Comparison of ENCODE assay signal across 8 cellular contexts in genomic region chr22:46763051-46763705, GRCh38. TPM values are rescaled to one million over a fixed set of nuclear protein-coding genes. Genes with fewer than 3 reads are reported as not detected.
A peak's percentile ranks its signal among the peaks of the same experiment; 100 is the strongest.
DNase-seq lines count a peak whose midpoint lies in the region; ATAC-seq and TF ChIP-seq lines count a peak whose summit lies in the region.

No MANE protein-coding gene starts in this region.

- peaks cover 65% of the 10 kb centered on the region for H3K79me2 ChIP-seq in hepatocyte

- WGBS in hepatocyte (ENCODE audit: low lambda C conversion rate, missing lambda C conversion rate) = 20% methylated on average over 10 of the region's 13 CpGs

- no peaks in the 10 kb centered on the region for H3K9me2 ChIP-seq in hepatocyte (replicated peaks; ENCODE audit: insufficient read depth)

- ATAC-seq in GM21447 (IDR thresholded peaks at IDR 0.05; ENCODE audit: unreplicated experiment) = peak; percentile 59

- peak overlapping the region; percentile 77 for H3K27ac ChIP-seq in angular gyrus (ENCODE audit: low read depth, low read length)
- H3K27ac ChIP-seq in hepatocyte = peak overlapping the region; percentile 97

- peak overlapping the region; percentile 83 for H3K4me2 ChIP-seq in hepatocyte

- H4K20me1 ChIP-seq in hepatocyte (ENCODE audit: insufficient read depth, poor library complexity, severe bottlenecking) = no peaks in the 10 kb centered on the region

- no peaks in the 10 kb centered on the region for H3K36me3 ChIP-seq in hepatocyte (replicated peaks; ENCODE audit: insufficient read depth, low read depth)

- no peaks in the 10 kb centered on the region for H3K9me3 ChIP-seq in hepatocyte (ENCODE audit: low read depth)

- H3K4me3 ChIP-seq in LNCaP clone FGC (ENCODE audit: low read depth, low read length) (peak overlapping the region; percentile 95), hepatocyte (peak overlapping the region; percentile 70)

- DNase-seq in EL (peak; percentile 36), LNCaP clone FGC (ENCODE audit: low read depth) (no peak), hepatocyte (ENCODE audit: low spot score) (no peak), smooth muscle cell of the brain vasculature (ENCODE audit: low read depth, low spot score) (peak; percentile 64), epidermal melanocyte (ENCODE audit: insufficient read length, low spot score) (no peak), NCI-H2107 (lab: John Stamatoyannopoulos, UW) (no peak)

- H3K4me1 ChIP-seq in hepatocyte (ENCODE audit: insufficient read depth) = peaks cover 20% of the 10 kb centered on the region

- TF ChIP-seq CTCF in LNCaP clone FGC (IDR thresholded peaks at IDR 0.05; ENCODE audit: control insufficient read depth, extremely low read depth, insufficient read depth) (no peak), hepatocyte (IDR thresholded peaks at IDR 0.05; ENCODE audit: poor library complexity) (no peak)

- H2AFZ ChIP-seq in hepatocyte = peak overlapping the region; percentile 51

- H3K27me3 ChIP-seq in hepatocyte = no peaks in the 10 kb centered on the region

RNA-seq across cellular contexts. Expression of gene TBC1D22A, which starts 0.7 kb away (rescaled TPM):
- total RNA-seq in hepatocyte = 10.3 and 15.3 TPM in 2 replicates
- 19.8 and 21.7 TPM in 2 replicates for polyA plus RNA-seq in hepatocyte

RNA-seq across cellular contexts. Expression of gene CERK, which starts 25.1 kb away (rescaled TPM):
- 48.0 and 59.0 TPM in 2 replicates for total RNA-seq in hepatocyte
- 33.1 and 38.6 TPM in 2 replicates for polyA plus RNA-seq in hepatocyte

Comparison
In these comparisons a context has a peak if more than half of its experiments do, and no peak if none do; other contexts are left out.
1. DNase-seq: peak in EL (single experiment) and smooth muscle cell of the brain vasculature (single experiment); none in LNCaP clone FGC (single experiment), hepatocyte (single experiment), epidermal melanocyte (single experiment) and NCI-H2107 (single experiment).